Comparison of ENCODE assay signal across 12 cellular contexts in genomic region chr19:58058428-58058827, GRCh38. TPM values are rescaled to one million over a fixed set of nuclear protein-coding genes. Genes with fewer than 3 reads are reported as not detected.
A peak's percentile ranks its signal among the peaks of the same experiment; 100 is the strongest.
DNase-seq lines count a peak whose midpoint lies in the region; ATAC-seq and TF ChIP-seq lines count a peak whose summit lies in the region.
"Had no signal": no experiment of that assay in that cellular context is flagged by ENCODE, and none has a peak within 500 bp of the region (broad histone marks: within the 10 kb centered on the region; RNA-seq: fewer than 3 reads in every experiment).

No MANE protein-coding gene starts in this region.

- no peak for DNase-seq in NT2/D1 (ENCODE audit: low read depth, low spot score)
- no peak for DNase-seq in hepatocyte (ENCODE audit: low spot score)
- DNase-seq in trophoblast cell: no peak
- no peak for DNase-seq in activated effector memory CD4-positive, alpha-beta T cell treated with Interleukin-2 at 50 U/mL for 16 hours
- DNase-seq in stimulated activated CD4-positive, alpha-beta T cell treated with anti-CD3 and anti-CD28 coated beads, Interleukin-2, amount 100 ng/mL, for 24 hours: no peak
- no peak for DNase-seq in T-helper 1 cell

- H3K4ac ChIP-seq in trophoblast cell (ENCODE audit: low read depth, low read length): no peak overlapping the region

- H2AFZ ChIP-seq in hepatocyte (peak overlapping the region; percentile 99), trophoblast cell (ENCODE audit: insufficient read depth, low read length, poor library complexity) (peak overlapping the region; percentile 88)

- H3K79me2 ChIP-seq in hepatocyte (no peaks in the 10 kb centered on the region), trophoblast cell (ENCODE audit: control insufficient read depth, insufficient read depth, low read length, poor library complexity) (no peaks in the 10 kb centered on the region)

- no peak overlapping the region for H3K14ac ChIP-seq in trophoblast cell (ENCODE audit: low read length)

- no peak for ATAC-seq in GM21515 (IDR thresholded peaks at IDR 0.05; ENCODE audit: unreplicated experiment)
- ATAC-seq: Panc1 had no signal

- no peak overlapping the region for H2BK120ac ChIP-seq in trophoblast cell (ENCODE audit: insufficient read depth, low read length, poor library complexity)

- H3K4me2 ChIP-seq in hepatocyte: peak overlapping the region; percentile 97
- H3K4me2 ChIP-seq in trophoblast cell (ENCODE audit: low read length): no peak overlapping the region

- H4K20me1 ChIP-seq in hepatocyte (ENCODE audit: insufficient read depth, poor library complexity, severe bottlenecking): no peaks in the 10 kb centered on the region

- no peak overlapping the region for H3K23ac ChIP-seq in trophoblast cell (ENCODE audit: low read length)

- peaks cover 22% of the 10 kb centered on the region for H3K36me3 ChIP-seq in NT2/D1 (ENCODE audit: insufficient read depth, insufficient read length, low read length)
- H3K36me3 ChIP-seq in hepatocyte (replicated peaks; ENCODE audit: insufficient read depth, low read depth): no peaks in the 10 kb centered on the region
- peaks cover 0 to 12% of the 10 kb centered on the region in 2 experiments for H3K36me3 ChIP-seq in trophoblast cell (ENCODE audit: control insufficient read depth in 1 of 2, insufficient read depth in 2 of 2, low read length in 2 of 2)

- H3K4me1 ChIP-seq in NT2/D1 (ENCODE audit: insufficient read depth, insufficient read length) (peaks cover 7% of the 10 kb centered on the region), hepatocyte (ENCODE audit: insufficient read depth) (peaks cover 11% of the 10 kb centered on the region), trophoblast cell (ENCODE audit: control insufficient read depth in 1 of 2, insufficient read depth in 2 of 2, low read length in 2 of 2) (peaks cover 3 to 11% of the 10 kb centered on the region in 2 experiments)

- no peak overlapping the region for H3K18ac ChIP-seq in trophoblast cell (ENCODE audit: low read length)

- peaks cover 7% of the 10 kb centered on the region for H3K79me1 ChIP-seq in trophoblast cell (ENCODE audit: low read length)

- peak overlapping the region; percentile 86 for H3K9ac ChIP-seq in NT2/D1 (ENCODE audit: insufficient read length, low read depth)
- H3K9ac ChIP-seq in trophoblast cell (ENCODE audit: low read length): no peak overlapping the region

- H2BK12ac ChIP-seq in trophoblast cell (ENCODE audit: low read length): no peak overlapping the region

- TF ChIP-seq CTCF in 22Rv1 (IDR thresholded peaks at IDR 0.05) (no peak), hepatocyte (IDR thresholded peaks at IDR 0.05; ENCODE audit: poor library complexity) (no peak)

- H4K8ac ChIP-seq in trophoblast cell (ENCODE audit: low read depth, low read length): no peak overlapping the region

- H3K9me3 ChIP-seq in NT2/D1 (ENCODE audit: insufficient read depth, low read length) (peaks cover 23% of the 10 kb centered on the region; the same call in 1 of the 2 replicates), hepatocyte (ENCODE audit: low read depth) (peaks cover 12% of the 10 kb centered on the region), trophoblast cell (ENCODE audit: insufficient read depth, low read depth, low read length) (peaks cover 48% of the 10 kb centered on the region)

- no peak overlapping the region for H2BK5ac ChIP-seq in trophoblast cell (ENCODE audit: low read depth, low read length, poor library complexity)

- H4K12ac ChIP-seq in trophoblast cell (ENCODE audit: low read depth, low read length): peak overlapping the region; percentile 13

- 99% methylated on average over 13 of the region's 13 CpGs for WGBS in hepatocyte (ENCODE audit: low lambda C conversion rate, missing lambda C conversion rate)
- WGBS in trophoblast cell (ENCODE audit: extremely low coverage, insufficient coverage, insufficient read length): no CpG with 5 or more reads among the region's 13 CpGs

- H3K4me3 ChIP-seq in NT2/D1 (ENCODE audit: insufficient read length, low read depth) (peak overlapping the region; percentile 42), hepatocyte (peak overlapping the region; percentile 42), trophoblast cell (ENCODE audit: low read depth, low read length) (no peak overlapping the region)

- H3K27ac ChIP-seq in 22Rv1: peak overlapping the region; percentile 34; the same call in 1 of the 2 replicates
- H3K27ac ChIP-seq in hepatocyte: peak overlapping the region; percentile 99
- no peak overlapping the region for H3K27ac ChIP-seq in trophoblast cell (ENCODE audit: low read depth, low read length)
- H3K27ac ChIP-seq: C4-2B had no signal

- H2AK5ac ChIP-seq in trophoblast cell (ENCODE audit: low read length): no peak overlapping the region

- peak overlapping the region; percentile 78 for H4K91ac ChIP-seq in trophoblast cell (ENCODE audit: low read depth, low read length)

- H3K27me3 ChIP-seq in NT2/D1 (ENCODE audit: insufficient read depth, insufficient read length) (no peaks in the 10 kb centered on the region), hepatocyte (no peaks in the 10 kb centered on the region), trophoblast cell (ENCODE audit: insufficient read depth, low read length) (no peaks in the 10 kb centered on the region)

- H3K9me2 ChIP-seq in hepatocyte (replicated peaks; ENCODE audit: insufficient read depth): no peaks in the 10 kb centered on the region

RNA-seq across cellular contexts. Expression of gene ZNF135, which starts 0.7 kb away (rescaled TPM):
- total RNA-seq in hepatocyte: 5.8 and 7.4 TPM in 2 replicates
- polyA plus RNA-seq in hepatocyte: 4.3 and 5.0 TPM in 2 replicates
- 2.9 and 3.0 TPM in 2 replicates for polyA plus RNA-seq in trophoblast cell (2013)

RNA-seq across cellular contexts. Expression of gene ZSCAN1, which starts 24.6 kb away (rescaled TPM):
- 0.33 and 1.2 TPM in 2 replicates for total RNA-seq in hepatocyte
- polyA plus RNA-seq in hepatocyte: 1.1 and 3.8 TPM in 2 replicates
- 0.74 and 1.1 TPM in 2 replicates for polyA plus RNA-seq in trophoblast cell (2013)
- total RNA-seq: glomerular endothelial cell, pulmonary artery endothelial cell had no signal

RNA-seq across cellular contexts. Expression of gene ZSCAN18, which starts 39.6 kb away (rescaled TPM):
- 30.4 and 49.8 TPM in 2 replicates for total RNA-seq in hepatocyte
- polyA plus RNA-seq in hepatocyte: 51.8 and 59.1 TPM in 2 replicates
- 23.5 and 25.9 TPM in 2 replicates for polyA plus RNA-seq in trophoblast cell (2013)

RNA-seq across cellular contexts. Expression of gene ZNF606, which starts 55.8 kb away (rescaled TPM):
- total RNA-seq in hepatocyte: 18.0 and 19.7 TPM in 2 replicates
- polyA plus RNA-seq in hepatocyte: 17.6 and 26.0 TPM in 2 replicates
- 8.1 and 8.2 TPM in 2 replicates for polyA plus RNA-seq in trophoblast cell (2013)
